ENCODE assay signal across 19 cellular contexts in genomic region chr4:16450724-16451123, GRCh38.
DNase-seq lines count a peak whose midpoint lies in the region; ATAC-seq and TF ChIP-seq lines count a peak whose summit lies in the region.
"Had no signal": no experiment of that assay in that cellular context is flagged by ENCODE, and none has a peak within 500 bp of the region (broad histone marks: within the 10 kb centered on the region; RNA-seq: fewer than 3 reads in every experiment).

No MANE protein-coding gene starts in this region.

- H3K4me3 ChIP-seq in heart right ventricle (no peak overlapping the region), WERI-Rb-1 (ENCODE audit: low read depth, low read length) (no peak overlapping the region), upper lobe of right lung (no peak overlapping the region), left lung (no peak overlapping the region)
- H3K4me3 ChIP-seq: coronary artery had no signal

- 77 to 81% methylated on average over 1 of the region's 1 CpG for WGBS in heart right ventricle, 2 donors

- ATAC-seq in heart right ventricle (no peak), Right ventricle myocardium inferior (no peak), upper lobe of right lung (no peak), left lung (no peak), GM19397 (IDR thresholded peaks at IDR 0.05; ENCODE audit: unreplicated experiment) (no peak)
- ATAC-seq: activated CD4-positive, CD25-positive, alpha-beta regulatory T cell treated with anti-CD3 and anti-CD28 coated beads, Interleukin-2, amount 50 U/mL, for 24 hours; HCT116; left cardiac atrium had no signal

- H3K9me3 ChIP-seq in heart right ventricle: no peaks in the 10 kb centered on the region
- H3K9me3 ChIP-seq in WERI-Rb-1 (ENCODE audit: severe bottlenecking): no peaks in the 10 kb centered on the region
- H3K9me3 ChIP-seq in upper lobe of right lung: no peaks in the 10 kb centered on the region
- H3K9me3 ChIP-seq in left lung: no peaks in the 10 kb centered on the region

- intact Hi-C loops in heart right ventricle (cut with DNase I) (no loop called here), Right ventricle myocardium inferior (cut with DNase I) (no loop called here), upper lobe of right lung (cut with DNase I) (no loop called here), left lung (cut with DNase I) (no loop called here)

- no peaks in the 10 kb centered on the region for H3K4me1 ChIP-seq in heart right ventricle
- no peaks in the 10 kb centered on the region for H3K4me1 ChIP-seq in upper lobe of right lung
- no peaks in the 10 kb centered on the region for H3K4me1 ChIP-seq in left lung

- H3K36me3 ChIP-seq in heart right ventricle: no peaks in the 10 kb centered on the region
- H3K36me3 ChIP-seq in WERI-Rb-1: no peaks in the 10 kb centered on the region
- H3K36me3 ChIP-seq in upper lobe of right lung: no peaks in the 10 kb centered on the region
- no peaks in the 10 kb centered on the region for H3K36me3 ChIP-seq in left lung

- H3K27me3 ChIP-seq in heart right ventricle (no peaks in the 10 kb centered on the region), WERI-Rb-1 (ENCODE audit: insufficient read depth, low read depth, severe bottlenecking) (peaks cover 29% of the 10 kb centered on the region), upper lobe of right lung (no peaks in the 10 kb centered on the region), left lung (no peaks in the 10 kb centered on the region)

- peak in 6 of 9 donors; percentile 10 to 45 (median 28) for TF ChIP-seq CTCF in heart right ventricle (IDR thresholded peaks at IDR 0.05)
- 0 out of 2 replicates have a peak, but pooled peaks have one; percentile 6 for TF ChIP-seq CTCF in WERI-Rb-1 (IDR thresholded peaks at IDR 0.05; ENCODE audit: low read depth, low read length)
- TF ChIP-seq CTCF in upper lobe of right lung (IDR thresholded peaks at IDR 0.05): peak; percentile 25
- no peak for TF ChIP-seq CTCF in left lung (IDR thresholded peaks at IDR 0.05)

- H3K27ac ChIP-seq in heart right ventricle (no peak overlapping the region), WERI-Rb-1 (no peak overlapping the region), upper lobe of right lung (no peak overlapping the region), left lung (no peak overlapping the region)
- H3K27ac ChIP-seq: coronary artery had no signal

- DNase-seq in heart right ventricle (no peak), Right ventricle myocardium inferior (ENCODE audit: missing footprints) (no peak), WERI-Rb-1 (no peak), fibroblast of peridontal ligament (ENCODE audit: extremely low read depth) (peak; percentile 8), upper lobe of right lung (no peak), left lung (no peak)
- no peak for DNase-seq in activated T-cell treated with anti-CD3 and anti-CD28 coated beads, Interleukin-2, amount 50 U/mL, for 1 hour
- DNase-seq: activated effector memory CD4-positive, alpha-beta T cell treated with Interleukin-2 at 50 U/mL for 16 hours; amygdala; left cardiac atrium; NCI-H187; NCI-H446 treated with DMSO at 0.1 percent for 48 hours; SIG-M5; stimulated activated CD4-positive, alpha-beta T cell treated with anti-CD3 and anti-CD28 coated beads, Interleukin-15, amount 100 ng/mL, for 24 hours; T-helper 2 cell had no signal

Comparison
In these comparisons a context has a peak if more than half of its experiments do, and no peak if none do; other contexts are left out.
1. CTCF ChIP-seq: peak in heart right ventricle (6 of 9), WERI-Rb-1 (single experiment) and upper lobe of right lung (single experiment); none in left lung (0 of 2).